ENCODE assay signal across 15 cellular contexts in genomic region chr20:17606001-17606400, GRCh38. TPM values are rescaled to one million over a fixed set of nuclear protein-coding genes. Genes with fewer than 3 reads are reported as not detected.
DNase-seq lines count a peak whose midpoint lies in the region; ATAC-seq and TF ChIP-seq lines count a peak whose summit lies in the region.
"Had no signal": no experiment of that assay in that cellular context is flagged by ENCODE, and none has a peak within 500 bp of the region (broad histone marks: within the 10 kb centered on the region; RNA-seq: fewer than 3 reads in every experiment).

No MANE protein-coding gene starts in this region.

- POLR2A ChIA-PET in GM10248 (lab: Yijun Ruan, JAX): no interaction called here

- TF ChIP-seq POLR2A in gastroesophageal sphincter (IDR thresholded peaks at IDR 0.05): no peak

- no peak overlapping the region for H2AFZ ChIP-seq in smooth muscle cell (ENCODE audit: low read depth)

- no peak overlapping the region for H3K4me2 ChIP-seq in smooth muscle cell

- peaks cover 63% of the 10 kb centered on the region for H3K79me2 ChIP-seq in smooth muscle cell (ENCODE audit: low read depth)

- peaks cover 36 to 100% (median 36%) of the 10 kb centered on the region in 3 donors for H3K4me1 ChIP-seq in gastroesophageal sphincter
- peaks cover 6% of the 10 kb centered on the region for H3K4me1 ChIP-seq in smooth muscle cell (ENCODE audit: low read depth)
- H3K4me1 ChIP-seq: SJSA1 had no signal

- H3K27ac ChIP-seq in VCaP (peak overlapping the region; percentile 97), gastroesophageal sphincter (peak overlapping the region in 3 of 4 donors; percentile 21 to 81 (median 30)), smooth muscle cell (ENCODE audit: low read depth) (peak overlapping the region; percentile 58)
- H3K27ac ChIP-seq: SJSA1 had no signal

- TF ChIP-seq CTCF in VCaP (conservative IDR thresholded peaks at IDR 0.05): no peak
- no peak for TF ChIP-seq CTCF in gastroesophageal sphincter (IDR thresholded peaks at IDR 0.05)
- TF ChIP-seq CTCF in smooth muscle cell (IDR thresholded peaks at IDR 0.05; ENCODE audit: borderline replicate concordance, insufficient read depth, poor library complexity, severe bottlenecking): no peak
- no peak for TF ChIP-seq CTCF in GM10248 (IDR thresholded peaks at IDR 0.05; ENCODE audit: control extremely low read depth, extremely low read depth, low read depth, missing control alignments)

- H3F3A ChIP-seq in smooth muscle cell (ENCODE audit: low read depth): peaks cover 51% of the 10 kb centered on the region

- WGBS in gastroesophageal sphincter (ENCODE audit: low coverage in 1 of 2), 2 donors: 32 to 47% methylated on average over 2 of the region's 2 CpGs
- WGBS in smooth muscle cell (ENCODE audit: low lambda C conversion rate): 90% methylated on average over 2 of the region's 2 CpGs

- no peak for TF ChIP-seq EP300 in gastroesophageal sphincter (IDR thresholded peaks at IDR 0.05)

- DNase-seq in COLO829 (ENCODE audit: low spot score) (peak; percentile 59), smooth muscle cell (lab: John Stamatoyannopoulos, UW; ENCODE audit: unreplicated experiment) (no peak), NCI-H1105 (lab: John Stamatoyannopoulos, UW) (no peak), NCI-H187 treated with DMSO at 0.1 percent for 48 hours (lab: John Stamatoyannopoulos, UW) (no peak), GM10248 (ENCODE audit: extremely low spot score) (no peak)
- DNase-seq: EL, NCI-H1436, NCI-H2029 treated with DMSO at 0.1 percent for 48 hours, NCI-H510A, NCI-H774 had no signal

- CTCF ChIA-PET in GM10248 (lab: Yijun Ruan, JAX): interaction anchor here (0.9 to 3.6 kb wide), 4 partner anchors 11 to 69 kb away, joined by 3 to 19 read pairs (median 4); no protein-coding TSS in a partner anchor

- ATAC-seq in gastroesophageal sphincter: no peak
- ATAC-seq in GM18873 (IDR thresholded peaks at IDR 0.05; ENCODE audit: low FRiP score, unreplicated experiment): no peak

- H3K4me3 ChIP-seq in gastroesophageal sphincter (no peak overlapping the region), smooth muscle cell (no peak overlapping the region)
- H3K4me3 ChIP-seq: HAP-1, SJSA1 had no signal

- H3K27me3 ChIP-seq in gastroesophageal sphincter (no peaks in the 10 kb centered on the region), smooth muscle cell (ENCODE audit: low read depth) (no peaks in the 10 kb centered on the region)
- H3K27me3 ChIP-seq: SJSA1 had no signal

- H3K9me3 ChIP-seq in gastroesophageal sphincter (no peaks in the 10 kb centered on the region), smooth muscle cell (replicated peaks; ENCODE audit: low read depth) (no peaks in the 10 kb centered on the region)
- H3K9me3 ChIP-seq: HAP-1, SJSA1 had no signal

- H4K20me1 ChIP-seq in smooth muscle cell (ENCODE audit: low read depth): peaks cover 99% of the 10 kb centered on the region

- no peak overlapping the region for H3K9ac ChIP-seq in smooth muscle cell (ENCODE audit: low read depth)

- peaks cover 0 to 97% of the 10 kb centered on the region in 2 donors for H3K36me3 ChIP-seq in gastroesophageal sphincter
- H3K36me3 ChIP-seq in smooth muscle cell (ENCODE audit: low read depth): peaks cover 19% of the 10 kb centered on the region

RNA-seq across cellular contexts. Expression of gene DSTN, which starts 36.1 kb away (rescaled TPM):
- 1,000 to 10,000 TPM; 1,820 to 3,515 (median 2,996) TPM for total RNA-seq in gastroesophageal sphincter
- 486 and 582 TPM in 2 replicates for total RNA-seq in smooth muscle cell
- polyA plus RNA-seq in smooth muscle cell: 534 and 559 TPM in 2 replicates

Comparison
In these comparisons a context has a peak if more than half of its experiments do, and no peak if none do; other contexts are left out.
1. H3K27ac ChIP-seq: peak in every context shown above with its lines; median percentile 97 in VCaP; 58 in smooth muscle cell; 30 in gastroesophageal sphincter.